7 cellular contexts compared by ENCODE assay signal in genomic region chr11:1177771-1178090, GRCh38. TPM values are rescaled to one million over a fixed set of nuclear protein-coding genes. Genes with fewer than 3 reads are reported as not detected.
"Had no signal": no experiment of that assay in that cellular context is flagged by ENCODE, and none has a peak within 500 bp of the region (broad histone marks: within the 10 kb centered on the region; RNA-seq: fewer than 3 reads in every experiment).

No MANE protein-coding gene starts in this region.

- DNase-seq: H9, HCEC 1CT had no signal

- H3K4me2 ChIP-seq: GM23338 had no signal

- H3K27ac Mint-ChIP-seq: GM23338, IgD-negative memory B cell had no signal

- H3K4me1 Mint-ChIP-seq: GM23338, H9 had no signal

- H3K27me3 Mint-ChIP-seq: IgD-negative memory B cell had no signal

- ATAC-seq: GM23338 had no signal

- H3K4me3 ChIP-seq: GM23338 had no signal

- FAIRE-seq: H1, H54, HTR-8/SVneo had no signal

- H2AFZ ChIP-seq: GM23338 had no signal

- H3K4me3 Mint-ChIP-seq: GM23338, H9, IgD-negative memory B cell had no signal

- H3K36me3 Mint-ChIP-seq: IgD-negative memory B cell had no signal

RNA-seq across cellular contexts. Expression of gene MUC5AC, which starts 20.0 kb away (rescaled TPM):
- total RNA-seq: GM23338, H1, H9 had no signal
- polyA plus RNA-seq: GM23338, H1, IgD-negative memory B cell had no signal

RNA-seq across cellular contexts. Expression of gene MUC5B, which starts 45.1 kb away (rescaled TPM):
- total RNA-seq: H9 had no signal
- polyA plus RNA-seq: IgD-negative memory B cell had no signal
